In genomic region chr9:121267689-121268597, GRCh38 we compare ENCODE assay signal across 8 cellular contexts. TPM values are rescaled to one million over a fixed set of nuclear protein-coding genes. Genes with fewer than 3 reads are reported as not detected.
DNase-seq lines count a peak whose midpoint lies in the region; ATAC-seq and TF ChIP-seq lines count a peak whose summit lies in the region.

Gene GSN (plus strand): TSS chr9:121268162. CDS start chr9:121301972, 33,810 bp downstream.

- peak; percentile 94 for ATAC-seq in HCT116

- H3K9me3 ChIP-seq in HCT116 (ENCODE audit: control insufficient read depth in 1 of 2, insufficient read depth in 1 of 2, low read depth in 1 of 2, low read length in 2 of 2) = no peaks in the 10 kb centered on the region

- no peaks in the 10 kb centered on the region for H3K27me3 ChIP-seq in HCT116 (ENCODE audit: insufficient read depth, low read length)

- intact Hi-C loops in HCT116 (cut with micrococcal nuclease) = no loop called here

- POLR2A ChIA-PET in HCT116 (lab: Charles Lee) = interaction anchor here (0.8 to 2.4 kb wide), 5 partner anchors 10 to 38 kb away, joined by 3 to 21 read pairs (median 4); no protein-coding TSS in a partner anchor

- peaks cover 27 to 29% of the 10 kb centered on the region in 2 experiments for H3K4me1 ChIP-seq in HCT116 (ENCODE audit: control insufficient read depth in 1 of 2, insufficient read depth in 2 of 2, low read length in 2 of 2)

- peak within 1 kb of the TSS; percentile 98 for H3K4me2 ChIP-seq in HCT116 (ENCODE audit: low read length)

- TF ChIP-seq CTCF in HCT116 (IDR thresholded peaks at IDR 0.05 in 2 of 3, conservative IDR thresholded peaks at IDR 0.05 in 1 of 3; ENCODE audit: borderline replicate concordance in 1 of 3, insufficient read depth in 1 of 3, low read depth in 2 of 3, low read length in 2 of 3) = no peak

- H3K9me2 ChIP-seq in HCT116 (ENCODE audit: insufficient read depth) = no peaks in the 10 kb centered on the region

- TF ChIP-seq POLR2A in HCT116 (IDR thresholded peaks at IDR 0.05; ENCODE audit: borderline replicate concordance, extremely low read depth, insufficient read depth, insufficient read length) = no peak

- H3K27ac ChIP-seq in HCT116 (ENCODE audit: low read depth, low read length) (peak within 1 kb of the TSS; percentile 27; the same call in 1 of the 2 replicates), cingulate gyrus (ENCODE audit: low read depth, low read length) (peak within 1 kb of the TSS; percentile 95)

- H3K9ac ChIP-seq in HCT116 (ENCODE audit: low read length) = peak within 1 kb of the TSS; percentile 73

- peak within 1 kb of the TSS; percentile 86 for H2AFZ ChIP-seq in HCT116 (ENCODE audit: low read depth, low read length, poor library complexity, severe bottlenecking)

- DNase-seq in GDM1 (lab: John Stamatoyannopoulos, UW) (peak; percentile 56), HCT116 (ENCODE audit: low read depth, low spot score) (no peak), NCI-H1105 treated with DMSO at 0.1 percent for 48 hours (lab: John Stamatoyannopoulos, UW) (peak; percentile 50), kidney glomerular epithelial cell (lab: John Stamatoyannopoulos, UW) (peak; percentile 55), foreskin melanocyte (no peak)
- DNase-seq in activated CD4-positive, CD25-positive, alpha-beta regulatory T cell treated with anti-CD3 and anti-CD28 coated beads, Interleukin-2, amount 50 U/mL, for 72 hours = peak; percentile 52
- DNase-seq in stimulated activated CD4-positive, alpha-beta T cell treated with anti-CD3 and anti-CD28 coated beads, Interleukin-15, amount 100 ng/mL, for 1 hour (ENCODE audit: low read depth in 1 of 2, low spot score in 1 of 2) = peak; percentile 15 to 28

- no TSS peak for BruUV-seq in HCT116 (replicated peaks; lab: Mats Ljungman, UMichigan)

- H4K20me1 ChIP-seq in HCT116 (ENCODE audit: insufficient read depth) = no peaks in the 10 kb centered on the region

- peak within 1 kb of the TSS; percentile 65 to 85 for H3K4me3 ChIP-seq in HCT116 (replicated peaks in 1 of 2; ENCODE audit: low read depth in 1 of 2, low read length in 2 of 2)

- no peaks in the 10 kb centered on the region for H3K36me3 ChIP-seq in HCT116 (ENCODE audit: control insufficient read depth in 1 of 2, insufficient read depth in 2 of 2, low read length in 2 of 2)

- CTCF ChIA-PET in HCT116 (lab: Charles Lee) = interaction anchor here (0.6 to 2.2 kb wide), 7 partner anchors 10 to 429 kb away, joined by 3 to 19 read pairs (median 5); no protein-coding TSS in a partner anchor

- TF ChIP-seq RAD21 in HCT116 (IDR thresholded peaks at IDR 0.05; ENCODE audit: low read depth) = no peak

- H3K79me2 ChIP-seq in HCT116 (ENCODE audit: insufficient read depth, low read length) = no peaks in the 10 kb centered on the region

- RAD21 ChIA-PET in HCT116 (lab: Charles Lee; ENCODE audit: low non-redundant PET in 1 of 2, low total read pairs in 2 of 2, uncharacterized antibody in 2 of 2, unreplicated experiment in 2 of 2) = interaction anchor here (0.6 to 2.3 kb wide), 2 partner anchors 10 to 108 kb away, joined by 4 to 5 read pairs; no protein-coding TSS in a partner anchor

TF ChIP-seq in HCT116, 20 proteins besides CTCF, POLR2A, EP300 and RAD21:
- peak; percentile 43; the same call in 1 of the 2 replicates for TF ChIP-seq MAX (IDR thresholded peaks at IDR 0.05)
- TF ChIP-seq ATF3 (IDR thresholded peaks at IDR 0.05) = no peak
- peak; percentile 64; the same call in 1 of the 2 replicates for TF ChIP-seq SIN3A (IDR thresholded peaks at IDR 0.05; ENCODE audit: low read depth)
- no peak for TF ChIP-seq ZBTB33 (IDR thresholded peaks at IDR 0.05; ENCODE audit: extremely low read depth, insufficient replicate concordance, low read length)
- TF ChIP-seq POLR2AphosphoS5 (IDR thresholded peaks at IDR 0.05; ENCODE audit: low read depth, low read length) = peak; percentile 84
- peak; percentile 85 for TF ChIP-seq EGR1 (IDR thresholded peaks at IDR 0.05; ENCODE audit: low read depth)

RNA-seq across cellular contexts. Expression of gene GSN, which starts in this region (rescaled TPM):
- 71.3 TPM for total RNA-seq in HCT116 (2021; ENCODE audit: unreplicated experiment)
- polyA plus RNA-seq in HCT116 (2012) = 148 and 181 TPM in 2 replicates

Comparison
In these comparisons a context has a peak if more than half of its experiments do, and no peak if none do; other contexts are left out.
1. DNase-seq: peak in GDM1 (single experiment), NCI-H1105 treated with DMSO at 0.1 percent for 48 hours (single experiment), activated CD4-positive, CD25-positive, alpha-beta regulatory T cell treated with anti-CD3 and anti-CD28 coated beads, Interleukin-2, amount 50 U/mL, for 72 hours (single experiment), kidney glomerular epithelial cell (single experiment) and stimulated activated CD4-positive, alpha-beta T cell treated with anti-CD3 and anti-CD28 coated beads, Interleukin-15, amount 100 ng/mL, for 1 hour (2 of 2); none in HCT116 (single experiment) and foreskin melanocyte (single experiment).